Comparison of ENCODE assay signal across 8 cellular contexts in genomic region chr14:56474419-56475022, GRCh38.
DNase-seq lines count a peak whose midpoint lies in the region; ATAC-seq, FAIRE-seq and TF ChIP-seq lines count a peak whose summit lies in the region.

No MANE protein-coding gene starts in this region.

- TF ChIP-seq CTCF in AG09319 (IDR thresholded peaks at IDR 0.05; ENCODE audit: low read depth, low read length) (peak; percentile 86), tibial nerve (IDR thresholded peaks at IDR 0.05) (peak; percentile 64 to 78 (median 74))

- H3K36me3 ChIP-seq in tibial nerve: no peaks in the 10 kb centered on the region

- H3K9me3 Mint-ChIP-seq in immature natural killer cell: no peaks in the 10 kb centered on the region
- no peaks in the 10 kb centered on the region for H3K9me3 Mint-ChIP-seq in stimulated activated effector memory CD8-positive, alpha-beta T cell treated with anti-CD3 and anti-CD28 coated beads, Interleukin-12 subunit alpha, Interleukin-12 subunit beta, amount 100 ng/mL, for 72 hours

- H3K27me3 ChIP-seq in tibial nerve: no peaks in the 10 kb centered on the region

- intact Hi-C loops in posterior cingulate gyrus (cut with DNase I): loop anchor here (1.0 kb wide), 1 partner anchor 767 kb away; no protein-coding TSS in a partner anchor

- H3K36me3 Mint-ChIP-seq in immature natural killer cell: no peaks in the 10 kb centered on the region
- H3K36me3 Mint-ChIP-seq in stimulated activated effector memory CD8-positive, alpha-beta T cell treated with anti-CD3 and anti-CD28 coated beads, Interleukin-12 subunit alpha, Interleukin-12 subunit beta, amount 100 ng/mL, for 72 hours: no peaks in the 10 kb centered on the region

- H3K9me3 ChIP-seq in tibial nerve: peaks cover 0 to 1% (median 0%) of the 10 kb centered on the region in 4 donors

- ATAC-seq in stimulated activated effector memory CD8-positive, alpha-beta T cell treated with anti-CD3 and anti-CD28 coated beads, Interleukin-12 subunit alpha, Interleukin-12 subunit beta, amount 100 ng/mL, for 72 hours: no peak

- H3K27me3 Mint-ChIP-seq in immature natural killer cell (ENCODE audit: low read depth in 3 of 3): peaks cover 0 to 3% (median 0%) of the 10 kb centered on the region in 3 donors

- TF ChIP-seq EP300 in tibial nerve (IDR thresholded peaks at IDR 0.05): no peak

- no peaks in the 10 kb centered on the region for H3K4me1 Mint-ChIP-seq in immature natural killer cell
- no peaks in the 10 kb centered on the region for H3K4me1 Mint-ChIP-seq in stimulated activated effector memory CD8-positive, alpha-beta T cell treated with anti-CD3 and anti-CD28 coated beads, Interleukin-12 subunit alpha, Interleukin-12 subunit beta, amount 100 ng/mL, for 72 hours

- DNase-seq in AG09319 (ENCODE audit: extremely low read depth, low read depth) (peak; percentile 4), GM12892 (ENCODE audit: insufficient read length) (no peak), NCI-H2029 treated with DMSO at 0.1 percent for 48 hours (lab: John Stamatoyannopoulos, UW) (peak; percentile 48), amniotic epithelial cell (ENCODE audit: low read depth) (peak; percentile 34), immature natural killer cell (peak; percentile 31 to 35 (median 32)), tibial nerve (ENCODE audit: low spot score in 2 of 2) (peak in 1 of 2 donors; percentile 14), posterior cingulate gyrus (no peak)
- no peak for DNase-seq in stimulated activated effector memory CD8-positive, alpha-beta T cell treated with anti-CD3 and anti-CD28 coated beads, Interleukin-12 subunit alpha, Interleukin-12 subunit beta, amount 100 ng/mL, for 72 hours (ENCODE audit: low spot score in 2 of 2)

- H3K27ac Mint-ChIP-seq in immature natural killer cell: no peak overlapping the region
- no peak overlapping the region for H3K27ac Mint-ChIP-seq in stimulated activated effector memory CD8-positive, alpha-beta T cell treated with anti-CD3 and anti-CD28 coated beads, Interleukin-12 subunit alpha, Interleukin-12 subunit beta, amount 100 ng/mL, for 72 hours

- TF ChIP-seq POLR2A in GM12892 (IDR thresholded peaks at IDR 0.05; ENCODE audit: low read depth, low read length) (no peak), tibial nerve (IDR thresholded peaks at IDR 0.05) (no peak)

- FAIRE-seq in GM12892 (lab: Jason Lieb, UNC): peak; percentile 84

- no peaks in the 10 kb centered on the region for H3K4me1 ChIP-seq in tibial nerve

- no peak overlapping the region for H3K4me3 ChIP-seq in tibial nerve

- WGBS in tibial nerve, 2 donors: 18% methylated on average over 8 of the region's 8 CpGs

- H3K4me3 Mint-ChIP-seq in immature natural killer cell: no peak overlapping the region
- no peak overlapping the region for H3K4me3 Mint-ChIP-seq in stimulated activated effector memory CD8-positive, alpha-beta T cell treated with anti-CD3 and anti-CD28 coated beads, Interleukin-12 subunit alpha, Interleukin-12 subunit beta, amount 100 ng/mL, for 72 hours

- H3K27ac ChIP-seq in tibial nerve: no peak overlapping the region

Comparison
In these comparisons a context has a peak if more than half of its experiments do, and no peak if none do; other contexts are left out.
1. DNase-seq: peak in AG09319 (single experiment), NCI-H2029 treated with DMSO at 0.1 percent for 48 hours (single experiment), amniotic epithelial cell (single experiment) and immature natural killer cell (3 of 3); none in GM12892 (single experiment), posterior cingulate gyrus (0 of 10) and stimulated activated effector memory CD8-positive, alpha-beta T cell treated with anti-CD3 and anti-CD28 coated beads, Interleukin-12 subunit alpha, Interleukin-12 subunit beta, amount 100 ng/mL, for 72 hours (0 of 2).